ENCODE assay signal across 1 cellular context in genomic region chr1:109213824-109214693, GRCh38.
TF ChIP-seq lines count a peak whose summit lies in the region.

A gene with protein sequence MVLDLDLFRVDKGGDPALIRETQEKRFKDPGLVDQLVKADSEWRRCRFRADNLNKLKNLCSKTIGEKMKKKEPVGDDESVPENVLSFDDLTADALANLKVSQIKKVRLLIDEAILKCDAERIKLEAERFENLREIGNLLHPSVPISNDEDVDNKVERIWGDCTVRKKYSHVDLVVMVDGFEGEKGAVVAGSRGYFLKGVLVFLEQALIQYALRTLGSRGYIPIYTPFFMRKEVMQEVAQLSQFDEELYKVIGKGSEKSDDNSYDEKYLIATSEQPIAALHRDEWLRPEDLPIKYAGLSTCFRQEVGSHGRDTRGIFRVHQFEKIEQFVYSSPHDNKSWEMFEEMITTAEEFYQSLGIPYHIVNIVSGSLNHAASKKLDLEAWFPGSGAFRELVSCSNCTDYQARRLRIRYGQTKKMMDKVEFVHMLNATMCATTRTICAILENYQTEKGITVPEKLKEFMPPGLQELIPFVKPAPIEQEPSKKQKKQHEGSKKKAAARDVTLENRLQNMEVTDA (plus strand): TSS chr1:109213918. CDS start chr1:109213993, 75 bp downstream.

TF ChIP-seq in HepG2, 621 proteins besides CTCF, POLR2A, EP300 and RAD21 (continued from another document and continues in another):
- TF ChIP-seq, protein P1, sequence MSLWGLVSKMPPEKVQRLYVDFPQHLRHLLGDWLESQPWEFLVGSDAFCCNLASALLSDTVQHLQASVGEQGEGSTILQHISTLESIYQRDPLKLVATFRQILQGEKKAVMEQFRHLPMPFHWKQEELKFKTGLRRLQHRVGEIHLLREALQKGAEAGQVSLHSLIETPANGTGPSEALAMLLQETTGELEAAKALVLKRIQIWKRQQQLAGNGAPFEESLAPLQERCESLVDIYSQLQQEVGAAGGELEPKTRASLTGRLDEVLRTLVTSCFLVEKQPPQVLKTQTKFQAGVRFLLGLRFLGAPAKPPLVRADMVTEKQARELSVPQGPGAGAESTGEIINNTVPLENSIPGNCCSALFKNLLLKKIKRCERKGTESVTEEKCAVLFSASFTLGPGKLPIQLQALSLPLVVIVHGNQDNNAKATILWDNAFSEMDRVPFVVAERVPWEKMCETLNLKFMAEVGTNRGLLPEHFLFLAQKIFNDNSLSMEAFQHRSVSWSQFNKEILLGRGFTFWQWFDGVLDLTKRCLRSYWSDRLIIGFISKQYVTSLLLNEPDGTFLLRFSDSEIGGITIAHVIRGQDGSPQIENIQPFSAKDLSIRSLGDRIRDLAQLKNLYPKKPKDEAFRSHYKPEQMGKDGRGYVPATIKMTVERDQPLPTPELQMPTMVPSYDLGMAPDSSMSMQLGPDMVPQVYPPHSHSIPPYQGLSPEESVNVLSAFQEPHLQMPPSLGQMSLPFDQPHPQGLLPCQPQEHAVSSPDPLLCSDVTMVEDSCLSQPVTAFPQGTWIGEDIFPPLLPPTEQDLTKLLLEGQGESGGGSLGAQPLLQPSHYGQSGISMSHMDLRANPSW (CRISPR knock-in tag; IDR thresholded peaks at IDR 0.05; ENCODE audit: borderline replicate concordance): 0 out of 2 replicates have a peak, but pooled peaks have one; percentile 74
- TF ChIP-seq, protein P2, sequence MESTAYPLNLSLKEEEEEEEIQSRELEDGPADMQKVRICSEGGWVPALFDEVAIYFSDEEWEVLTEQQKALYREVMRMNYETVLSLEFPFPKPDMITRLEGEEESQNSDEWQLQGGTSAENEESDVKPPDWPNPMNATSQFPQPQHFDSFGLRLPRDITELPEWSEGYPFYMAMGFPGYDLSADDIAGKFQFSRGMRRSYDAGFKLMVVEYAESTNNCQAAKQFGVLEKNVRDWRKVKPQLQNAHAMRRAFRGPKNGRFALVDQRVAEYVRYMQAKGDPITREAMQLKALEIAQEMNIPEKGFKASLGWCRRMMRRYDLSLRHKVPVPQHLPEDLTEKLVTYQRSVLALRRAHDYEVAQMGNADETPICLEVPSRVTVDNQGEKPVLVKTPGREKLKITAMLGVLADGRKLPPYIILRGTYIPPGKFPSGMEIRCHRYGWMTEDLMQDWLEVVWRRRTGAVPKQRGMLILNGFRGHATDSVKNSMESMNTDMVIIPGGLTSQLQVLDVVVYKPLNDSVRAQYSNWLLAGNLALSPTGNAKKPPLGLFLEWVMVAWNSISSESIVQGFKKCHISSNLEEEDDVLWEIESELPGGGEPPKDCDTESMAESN (CRISPR knock-in tag; conservative IDR thresholded peaks at IDR 0.05): no peak
- TF ChIP-seq YEATS4 (CRISPR knock-in tag; IDR thresholded peaks at IDR 0.05; ENCODE audit: borderline replicate concordance) (peak; percentile 80; the same call in 1 of the 2 replicates), ZNF557 (CRISPR knock-in tag; IDR thresholded peaks at IDR 0.05) (no peak), LBX2 (CRISPR knock-in tag; IDR thresholded peaks at IDR 0.05; ENCODE audit: borderline replicate concordance) (no peak), MAFF (IDR thresholded peaks at IDR 0.05; ENCODE audit: low read depth, low read length) (no peak), ASH2L (IDR thresholded peaks at IDR 0.05; ENCODE audit: insufficient read length, low read depth, low read length) (peak; percentile 60), SMAD9 (CRISPR knock-in tag; IDR thresholded peaks at IDR 0.05) (no peak), PHF5A (CRISPR knock-in tag; IDR thresholded peaks at IDR 0.05; ENCODE audit: low read depth, unreplicated experiment) (no peak), ARNT2 (CRISPR knock-in tag; IDR thresholded peaks at IDR 0.05; ENCODE audit: low read depth) (peak; percentile 56), NCOA1 (CRISPR knock-in tag; IDR thresholded peaks at IDR 0.05) (no peak), ATAD3A (CRISPR knock-in tag; IDR thresholded peaks at IDR 0.05) (no peak), SIN3A (IDR thresholded peaks at IDR 0.05; ENCODE audit: borderline replicate concordance, low read depth, low read length) (peak; percentile 34; the same call in 1 of the 2 replicates), RAD51 (IDR thresholded peaks at IDR 0.05; ENCODE audit: borderline replicate concordance) (no peak), CEBPB (IDR thresholded peaks at IDR 0.05; ENCODE audit: borderline replicate concordance, low read depth, low read length) (no peak), MIER2 (CRISPR knock-in tag; IDR thresholded peaks at IDR 0.05) (no peak), MLLT10 (CRISPR knock-in tag; IDR thresholded peaks at IDR 0.05) (no peak), GLI4 (CRISPR knock-in tag; IDR thresholded peaks at IDR 0.05; ENCODE audit: borderline replicate concordance) (no peak), ZSCAN29 (CRISPR knock-in tag; conservative IDR thresholded peaks at IDR 0.05) (peak; percentile 97), CBX5 (CRISPR knock-in tag; IDR thresholded peaks at IDR 0.05; ENCODE audit: borderline replicate concordance) (peak; percentile 19; the same call in 1 of the 2 replicates), ERF (CRISPR knock-in tag; IDR thresholded peaks at IDR 0.05) (peak; percentile 34; the same call in 1 of the 2 replicates), ZNF441 (CRISPR knock-in tag; IDR thresholded peaks at IDR 0.05; ENCODE audit: borderline replicate concordance) (0 out of 2 replicates have a peak, but pooled peaks have one; percentile 19), BRD4 (CRISPR knock-in tag; IDR thresholded peaks at IDR 0.05) (0 out of 2 replicates have a peak, but pooled peaks have one; percentile 30), ZNF772 (CRISPR knock-in tag; IDR thresholded peaks at IDR 0.05) (no peak), ZNF503 (CRISPR knock-in tag; IDR thresholded peaks at IDR 0.05) (no peak; the same call in 1 of the 2 replicates)
- TF ChIP-seq, protein P3, sequence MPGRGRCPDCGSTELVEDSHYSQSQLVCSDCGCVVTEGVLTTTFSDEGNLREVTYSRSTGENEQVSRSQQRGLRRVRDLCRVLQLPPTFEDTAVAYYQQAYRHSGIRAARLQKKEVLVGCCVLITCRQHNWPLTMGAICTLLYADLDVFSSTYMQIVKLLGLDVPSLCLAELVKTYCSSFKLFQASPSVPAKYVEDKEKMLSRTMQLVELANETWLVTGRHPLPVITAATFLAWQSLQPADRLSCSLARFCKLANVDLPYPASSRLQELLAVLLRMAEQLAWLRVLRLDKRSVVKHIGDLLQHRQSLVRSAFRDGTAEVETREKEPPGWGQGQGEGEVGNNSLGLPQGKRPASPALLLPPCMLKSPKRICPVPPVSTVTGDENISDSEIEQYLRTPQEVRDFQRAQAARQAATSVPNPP (CRISPR knock-in tag; IDR thresholded peaks at IDR 0.05): no peak
- TF ChIP-seq, protein P4, sequence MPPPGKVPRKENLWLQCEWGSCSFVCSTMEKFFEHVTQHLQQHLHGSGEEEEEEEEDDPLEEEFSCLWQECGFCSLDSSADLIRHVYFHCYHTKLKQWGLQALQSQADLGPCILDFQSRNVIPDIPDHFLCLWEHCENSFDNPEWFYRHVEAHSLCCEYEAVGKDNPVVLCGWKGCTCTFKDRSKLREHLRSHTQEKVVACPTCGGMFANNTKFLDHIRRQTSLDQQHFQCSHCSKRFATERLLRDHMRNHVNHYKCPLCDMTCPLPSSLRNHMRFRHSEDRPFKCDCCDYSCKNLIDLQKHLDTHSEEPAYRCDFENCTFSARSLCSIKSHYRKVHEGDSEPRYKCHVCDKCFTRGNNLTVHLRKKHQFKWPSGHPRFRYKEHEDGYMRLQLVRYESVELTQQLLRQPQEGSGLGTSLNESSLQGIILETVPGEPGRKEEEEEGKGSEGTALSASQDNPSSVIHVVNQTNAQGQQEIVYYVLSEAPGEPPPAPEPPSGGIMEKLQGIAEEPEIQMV (CRISPR knock-in tag; IDR thresholded peaks at IDR 0.05; ENCODE audit: low read depth): no peak
- TF ChIP-seq, protein P5, sequence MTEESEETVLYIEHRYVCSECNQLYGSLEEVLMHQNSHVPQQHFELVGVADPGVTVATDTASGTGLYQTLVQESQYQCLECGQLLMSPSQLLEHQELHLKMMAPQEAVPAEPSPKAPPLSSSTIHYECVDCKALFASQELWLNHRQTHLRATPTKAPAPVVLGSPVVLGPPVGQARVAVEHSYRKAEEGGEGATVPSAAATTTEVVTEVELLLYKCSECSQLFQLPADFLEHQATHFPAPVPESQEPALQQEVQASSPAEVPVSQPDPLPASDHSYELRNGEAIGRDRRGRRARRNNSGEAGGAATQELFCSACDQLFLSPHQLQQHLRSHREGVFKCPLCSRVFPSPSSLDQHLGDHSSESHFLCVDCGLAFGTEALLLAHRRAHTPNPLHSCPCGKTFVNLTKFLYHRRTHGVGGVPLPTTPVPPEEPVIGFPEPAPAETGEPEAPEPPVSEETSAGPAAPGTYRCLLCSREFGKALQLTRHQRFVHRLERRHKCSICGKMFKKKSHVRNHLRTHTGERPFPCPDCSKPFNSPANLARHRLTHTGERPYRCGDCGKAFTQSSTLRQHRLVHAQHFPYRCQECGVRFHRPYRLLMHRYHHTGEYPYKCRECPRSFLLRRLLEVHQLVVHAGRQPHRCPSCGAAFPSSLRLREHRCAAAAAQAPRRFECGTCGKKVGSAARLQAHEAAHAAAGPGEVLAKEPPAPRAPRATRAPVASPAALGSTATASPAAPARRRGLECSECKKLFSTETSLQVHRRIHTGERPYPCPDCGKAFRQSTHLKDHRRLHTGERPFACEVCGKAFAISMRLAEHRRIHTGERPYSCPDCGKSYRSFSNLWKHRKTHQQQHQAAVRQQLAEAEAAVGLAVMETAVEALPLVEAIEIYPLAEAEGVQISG (CRISPR knock-in tag; IDR thresholded peaks at IDR 0.05): peak; percentile 58; the same call in 1 of the 2 replicates
- TF ChIP-seq, protein P6, sequence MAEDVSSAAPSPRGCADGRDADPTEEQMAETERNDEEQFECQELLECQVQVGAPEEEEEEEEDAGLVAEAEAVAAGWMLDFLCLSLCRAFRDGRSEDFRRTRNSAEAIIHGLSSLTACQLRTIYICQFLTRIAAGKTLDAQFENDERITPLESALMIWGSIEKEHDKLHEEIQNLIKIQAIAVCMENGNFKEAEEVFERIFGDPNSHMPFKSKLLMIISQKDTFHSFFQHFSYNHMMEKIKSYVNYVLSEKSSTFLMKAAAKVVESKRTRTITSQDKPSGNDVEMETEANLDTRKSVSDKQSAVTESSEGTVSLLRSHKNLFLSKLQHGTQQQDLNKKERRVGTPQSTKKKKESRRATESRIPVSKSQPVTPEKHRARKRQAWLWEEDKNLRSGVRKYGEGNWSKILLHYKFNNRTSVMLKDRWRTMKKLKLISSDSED (CRISPR knock-in tag; IDR thresholded peaks at IDR 0.05): no peak
- TF ChIP-seq, protein P7, sequence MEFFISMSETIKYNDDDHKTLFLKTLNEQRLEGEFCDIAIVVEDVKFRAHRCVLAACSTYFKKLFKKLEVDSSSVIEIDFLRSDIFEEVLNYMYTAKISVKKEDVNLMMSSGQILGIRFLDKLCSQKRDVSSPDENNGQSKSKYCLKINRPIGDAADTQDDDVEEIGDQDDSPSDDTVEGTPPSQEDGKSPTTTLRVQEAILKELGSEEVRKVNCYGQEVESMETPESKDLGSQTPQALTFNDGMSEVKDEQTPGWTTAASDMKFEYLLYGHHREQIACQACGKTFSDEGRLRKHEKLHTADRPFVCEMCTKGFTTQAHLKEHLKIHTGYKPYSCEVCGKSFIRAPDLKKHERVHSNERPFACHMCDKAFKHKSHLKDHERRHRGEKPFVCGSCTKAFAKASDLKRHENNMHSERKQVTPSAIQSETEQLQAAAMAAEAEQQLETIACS (CRISPR knock-in tag; IDR thresholded peaks at IDR 0.05): 0 out of 2 replicates have a peak, but pooled peaks have one; percentile 13
- TF ChIP-seq, protein P8, sequence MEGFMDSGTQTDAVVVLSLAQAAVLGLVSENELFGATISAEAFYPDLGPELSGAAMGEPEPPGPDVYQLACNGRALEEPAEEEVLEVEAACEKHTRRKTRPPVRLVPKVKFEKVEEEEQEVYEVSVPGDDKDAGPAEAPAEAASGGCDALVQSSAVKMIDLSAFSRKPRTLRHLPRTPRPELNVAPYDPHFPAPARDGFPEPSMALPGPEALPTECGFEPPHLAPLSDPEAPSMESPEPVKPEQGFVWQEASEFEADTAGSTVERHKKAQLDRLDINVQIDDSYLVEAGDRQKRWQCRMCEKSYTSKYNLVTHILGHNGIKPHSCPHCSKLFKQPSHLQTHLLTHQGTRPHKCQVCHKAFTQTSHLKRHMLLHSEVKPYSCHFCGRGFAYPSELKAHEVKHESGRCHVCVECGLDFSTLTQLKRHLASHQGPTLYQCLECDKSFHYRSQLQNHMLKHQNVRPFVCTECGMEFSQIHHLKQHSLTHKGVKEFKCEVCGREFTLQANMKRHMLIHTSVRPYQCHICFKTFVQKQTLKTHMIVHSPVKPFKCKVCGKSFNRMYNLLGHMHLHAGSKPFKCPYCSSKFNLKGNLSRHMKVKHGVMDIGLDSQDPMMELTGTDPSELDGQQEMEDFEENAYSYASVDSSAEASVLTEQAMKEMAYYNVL (CRISPR knock-in tag; IDR thresholded peaks at IDR 0.05; ENCODE audit: borderline replicate concordance): no peak
